ENCODE assay signal across 12 cellular contexts in genomic region chr3:100403956-100404548, GRCh38. TPM values are rescaled to one million over a fixed set of nuclear protein-coding genes. Genes with fewer than 3 reads are reported as not detected.
DNase-seq lines count a peak whose midpoint lies in the region; ATAC-seq and TF ChIP-seq lines count a peak whose summit lies in the region.
"Had no signal": no experiment of that assay in that cellular context is flagged by ENCODE, and none has a peak within 500 bp of the region (broad histone marks: within the 10 kb centered on the region; RNA-seq: fewer than 3 reads in every experiment).

No MANE protein-coding gene starts in this region.

- peaks cover 28% of the 10 kb centered on the region for H3K4me1 Mint-ChIP-seq in GM23338
- peaks cover 47% of the 10 kb centered on the region for H3K4me1 Mint-ChIP-seq in activated T-helper 1 cell treated with anti-CD3 and anti-CD28 coated beads, Interleukin-12 subunit alpha, Interleukin-12 subunit beta, Interleukin-2, Interleukin-4 antibody, amounts not matched to agents 30 ng/mL and 10 ng/mL and 1 ng/mL, durations not matched to agents 14 hours and 24 hours and 36 hours (ENCODE audit: low read depth)

- H3K9ac ChIP-seq in iPS-20b (ENCODE audit: low read depth, low read length): peak overlapping the region; percentile 87; the same call in 1 of the 2 replicates

- peaks cover 31% of the 10 kb centered on the region for H3K36me3 Mint-ChIP-seq in GM23338 (ENCODE audit: low read depth)
- peaks cover 16% of the 10 kb centered on the region for H3K36me3 Mint-ChIP-seq in activated T-helper 1 cell treated with anti-CD3 and anti-CD28 coated beads, Interleukin-12 subunit alpha, Interleukin-12 subunit beta, Interleukin-2, Interleukin-4 antibody, amounts not matched to agents 30 ng/mL and 10 ng/mL and 1 ng/mL, durations not matched to agents 14 hours and 24 hours and 36 hours (ENCODE audit: low read depth)

- H3K79me2 ChIP-seq in ACC112 (ENCODE audit: control insufficient read depth, insufficient read depth, low read length, unreplicated experiment) (peaks cover 51% of the 10 kb centered on the region), GM23338 (replicated peaks; ENCODE audit: insufficient read depth) (peaks cover 85% of the 10 kb centered on the region)

- peaks cover 5% of the 10 kb centered on the region for H3K27me3 Mint-ChIP-seq in GM23338 (ENCODE audit: insufficient read depth, low read depth, poor library complexity)
- peaks cover 2% of the 10 kb centered on the region for H3K27me3 Mint-ChIP-seq in activated T-helper 1 cell treated with anti-CD3 and anti-CD28 coated beads, Interleukin-12 subunit alpha, Interleukin-12 subunit beta, Interleukin-2, Interleukin-4 antibody, amounts not matched to agents 30 ng/mL and 10 ng/mL and 1 ng/mL, durations not matched to agents 14 hours and 24 hours and 36 hours (ENCODE audit: insufficient read depth)
- H3K27me3 Mint-ChIP-seq: activated naive CD4-positive, alpha-beta T cell treated with anti-CD3 and anti-CD28 coated beads, Interleukin-2, amount 10 ng/mL, durations not matched to agents 7 days and 5 days had no signal

- H3K9me3 ChIP-seq in iPS-20b (ENCODE audit: insufficient read depth, low read depth, low read length): no peaks in the 10 kb centered on the region

- no peaks in the 10 kb centered on the region for H3K27me3 ChIP-seq in ACC112 (ENCODE audit: insufficient read depth, low read length)
- H3K27me3 ChIP-seq in GM23338 (ENCODE audit: insufficient read depth): no peaks in the 10 kb centered on the region
- H3K27me3 ChIP-seq in iPS-20b (ENCODE audit: insufficient read depth, low read length): no peaks in the 10 kb centered on the region
- H3K27me3 ChIP-seq: neutrophil had no signal

- no peaks in the 10 kb centered on the region for H3F3A ChIP-seq in GM23338 (replicated peaks; ENCODE audit: low read depth)

- peaks cover 17% of the 10 kb centered on the region for H3K36me3 ChIP-seq in ACC112 (ENCODE audit: insufficient read depth, low read length)
- H3K36me3 ChIP-seq in GM23338 (ENCODE audit: insufficient read depth): no peaks in the 10 kb centered on the region
- H3K36me3 ChIP-seq in iPS-20b (ENCODE audit: insufficient read depth, low read depth, low read length): no peaks in the 10 kb centered on the region
- H3K36me3 ChIP-seq: neutrophil had no signal

- H4K20me1 ChIP-seq in GM23338 (replicated peaks; ENCODE audit: insufficient read depth): peaks cover 11% of the 10 kb centered on the region

- no peak overlapping the region for H3K27ac ChIP-seq in ACC112 (ENCODE audit: low read depth, low read length)
- no peak overlapping the region for H3K27ac ChIP-seq in GM23338 (ENCODE audit: low read depth)
- H3K27ac ChIP-seq in iPS-20b (ENCODE audit: low read length): no peak overlapping the region
- H3K27ac ChIP-seq: C4-2B, neutrophil had no signal

- peak overlapping the region; percentile 89 for H3K4me2 ChIP-seq in GM23338

- peak overlapping the region; percentile 91 for H3K4me3 Mint-ChIP-seq in GM23338
- peak overlapping the region; percentile 24 for H3K4me3 Mint-ChIP-seq in activated T-helper 1 cell treated with anti-CD3 and anti-CD28 coated beads, Interleukin-12 subunit alpha, Interleukin-12 subunit beta, Interleukin-2, Interleukin-4 antibody, amounts not matched to agents 30 ng/mL and 10 ng/mL and 1 ng/mL, durations not matched to agents 14 hours and 24 hours and 36 hours
- H3K4me3 Mint-ChIP-seq: activated naive CD4-positive, alpha-beta T cell treated with anti-CD3 and anti-CD28 coated beads, Interleukin-2, amount 10 ng/mL, durations not matched to agents 7 days and 5 days had no signal

- no peak for TF ChIP-seq CTCF in GM23338 (conservative IDR thresholded peaks at IDR 0.05; ENCODE audit: low read depth in 2 of 2)

- ATAC-seq in GM23338 (no peak), GM18511 (IDR thresholded peaks at IDR 0.05; ENCODE audit: unreplicated experiment) (no peak)

- no peaks in the 10 kb centered on the region for H3K9me3 Mint-ChIP-seq in GM23338
- peaks cover 10% of the 10 kb centered on the region for H3K9me3 Mint-ChIP-seq in activated T-helper 1 cell treated with anti-CD3 and anti-CD28 coated beads, Interleukin-12 subunit alpha, Interleukin-12 subunit beta, Interleukin-2, Interleukin-4 antibody, amounts not matched to agents 30 ng/mL and 10 ng/mL and 1 ng/mL, durations not matched to agents 14 hours and 24 hours and 36 hours

- no peaks in the 10 kb centered on the region for H3K9me2 ChIP-seq in GM23338 (ENCODE audit: insufficient read depth)

- H3K4me1 ChIP-seq in ACC112 (ENCODE audit: control insufficient read depth, insufficient read depth, low read length, unreplicated experiment) (peaks cover 15% of the 10 kb centered on the region), GM23338 (ENCODE audit: insufficient read depth) (peaks cover 16% of the 10 kb centered on the region; the same call in 1 of the 2 replicates), iPS-20b (ENCODE audit: insufficient read depth, low read length) (peaks cover 5% of the 10 kb centered on the region; the same call in 1 of the 2 replicates)

- peak overlapping the region; percentile 74 for H2AFZ ChIP-seq in ACC112 (ENCODE audit: low read length, unreplicated experiment)
- no peak overlapping the region for H2AFZ ChIP-seq in GM23338

- DNase-seq in GM23338 (ENCODE audit: low spot score) (no peak), foreskin melanocyte (no peak), DMS 273 (lab: John Stamatoyannopoulos, UW; ENCODE audit: unreplicated experiment) (no peak), NCI-H524 (lab: John Stamatoyannopoulos, UW) (no peak)
- no peak for DNase-seq in activated T-helper 1 cell treated with anti-CD3 and anti-CD28 coated beads, Interleukin-12 subunit alpha, Interleukin-12 subunit beta, Interleukin-2, Interleukin-4 antibody, amounts not matched to agents 30 ng/mL and 10 ng/mL and 1 ng/mL, durations not matched to agents 14 hours and 24 hours and 36 hours (ENCODE audit: low spot score)
- DNase-seq: activated naive CD4-positive, alpha-beta T cell treated with anti-CD3 and anti-CD28 coated beads, Interleukin-2, amount 10 ng/mL, durations not matched to agents 7 days and 5 days; stimulated activated CD4-positive, alpha-beta T cell treated with anti-CD3 and anti-CD28 coated beads, Interleukin-1b, Interleukin-23, amount 100 ng/mL, for 48 hours had no signal

- H3K4me3 ChIP-seq in ACC112 (ENCODE audit: low read depth, low read length): peak overlapping the region; percentile 84
- H3K4me3 ChIP-seq in GM23338: peak overlapping the region; percentile 65
- peak overlapping the region; percentile 81 for H3K4me3 ChIP-seq in iPS-20b (ENCODE audit: low read length)

- H3K27ac Mint-ChIP-seq in GM23338: no peak overlapping the region
- no peak overlapping the region for H3K27ac Mint-ChIP-seq in activated T-helper 1 cell treated with anti-CD3 and anti-CD28 coated beads, Interleukin-12 subunit alpha, Interleukin-12 subunit beta, Interleukin-2, Interleukin-4 antibody, amounts not matched to agents 30 ng/mL and 10 ng/mL and 1 ng/mL, durations not matched to agents 14 hours and 24 hours and 36 hours
- H3K27ac Mint-ChIP-seq: activated naive CD4-positive, alpha-beta T cell treated with anti-CD3 and anti-CD28 coated beads, Interleukin-2, amount 10 ng/mL, durations not matched to agents 7 days and 5 days had no signal

- intact Hi-C loops in activated T-helper 1 cell treated with anti-CD3 and anti-CD28 coated beads, Interleukin-12 subunit alpha, Interleukin-12 subunit beta, Interleukin-2, Interleukin-4 antibody, amounts not matched to agents 30 ng/mL and 10 ng/mL and 1 ng/mL, durations not matched to agents 14 hours and 24 hours and 36 hours (cut with micrococcal nuclease): loop anchor here (5.0 kb wide), 2 partner anchors 332 to 572 kb away; no protein-coding TSS in a partner anchor

TF ChIP-seq in GM23338, 12 proteins besides CTCF, POLR2A, EP300 and RAD21 (continues in another document):
- TF ChIP-seq CREB1 (CRISPR knock-in tag; IDR thresholded peaks at IDR 0.05; ENCODE audit: low read depth) (no peak), EZH2 (IDR thresholded peaks at IDR 0.05; ENCODE audit: low read depth, unreplicated experiment) (no peak), STAT1 (IDR thresholded peaks at IDR 0.05; ENCODE audit: unreplicated experiment) (no peak), REST (IDR thresholded peaks at IDR 0.05; ENCODE audit: unreplicated experiment) (no peak)

RNA-seq across cellular contexts. Expression of gene LNP1, which starts 2.7 kb away (rescaled TPM):
- 5.3 and 6.7 TPM in 2 replicates for total RNA-seq in GM23338 (2014; rRNA removed; shearing (Covaris generic))
- polyA plus RNA-seq in GM23338 (2016; fragmentation: Nextera tagmentation; extraction: Ambion mirVana): 3.8 and 4.7 TPM in 2 replicates
- 2.4 and 2.6 TPM in 2 replicates for total RNA-seq in activated T-helper 1 cell treated with anti-CD3 and anti-CD28 coated beads, Interleukin-12 subunit alpha, Interleukin-12 subunit beta, Interleukin-2, Interleukin-4 antibody, amounts not matched to agents 30 ng/mL and 10 ng/mL and 1 ng/mL, durations not matched to agents 14 hours and 24 hours and 36 hours

RNA-seq across cellular contexts. Expression of gene TOMM70, which starts 3.2 kb away (rescaled TPM):
- 66.8 and 67.5 TPM in 2 replicates for total RNA-seq in GM23338 (2014; rRNA removed; shearing (Covaris generic))
- 26.5 and 29.5 TPM in 2 replicates for polyA plus RNA-seq in GM23338 (2016; fragmentation: Nextera tagmentation; extraction: Ambion mirVana)
- 60.0 and 62.9 TPM in 2 replicates for total RNA-seq in activated T-helper 1 cell treated with anti-CD3 and anti-CD28 coated beads, Interleukin-12 subunit alpha, Interleukin-12 subunit beta, Interleukin-2, Interleukin-4 antibody, amounts not matched to agents 30 ng/mL and 10 ng/mL and 1 ng/mL, durations not matched to agents 14 hours and 24 hours and 36 hours
